In the genomic region with DNA sequence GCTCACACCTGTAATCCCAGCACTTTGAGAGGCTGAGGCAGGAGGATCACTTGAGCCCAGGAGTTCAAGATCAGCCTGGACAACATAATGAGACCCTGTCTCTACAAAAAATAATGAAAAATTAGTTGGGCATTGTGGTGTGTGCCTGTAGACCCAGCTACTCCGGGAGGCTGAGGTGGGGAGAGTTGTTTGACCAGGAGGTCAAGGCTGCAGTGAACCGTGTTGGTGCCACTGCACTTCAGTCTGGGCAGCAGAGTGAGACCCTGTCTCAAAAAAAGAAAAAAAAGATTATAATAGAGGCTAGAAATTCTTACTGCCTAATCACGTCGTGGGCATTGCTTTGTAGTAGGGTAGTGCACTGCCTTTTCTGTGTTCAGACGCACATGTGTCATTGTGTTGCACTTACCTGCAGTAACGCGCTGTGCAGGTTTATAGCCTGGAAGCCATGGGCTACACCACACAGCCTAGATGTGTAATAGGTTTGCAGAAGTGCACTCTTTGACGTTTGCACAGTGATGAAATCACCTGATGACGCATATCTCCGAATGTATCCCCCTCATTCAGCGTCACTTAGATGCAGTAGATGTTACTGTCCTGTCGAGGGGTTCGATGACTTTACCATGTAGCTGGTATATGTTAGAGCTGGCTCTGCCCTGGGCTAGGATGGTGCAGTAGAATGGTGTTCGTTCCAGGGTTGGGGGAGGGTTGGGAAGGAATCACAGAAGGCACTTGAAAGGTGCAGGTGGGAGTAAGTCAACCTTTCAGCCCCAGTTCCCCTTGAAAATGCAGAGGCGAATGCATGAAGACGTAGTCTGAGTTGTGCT, we compare ENCODE assay signal across 17 cellular contexts. TPM values are rescaled to one million over a fixed set of nuclear protein-coding genes. Genes with fewer than 3 reads are reported as not detected.
A peak's percentile ranks its signal among the peaks of the same experiment; 100 is the strongest.
DNase-seq lines count a peak whose midpoint lies in the region; TF ChIP-seq lines count a peak whose summit lies in the region.
"Had no signal": no experiment of that assay in that cellular context is flagged by ENCODE, and none has a peak within 500 bp of the region (broad histone marks: within the 10 kb centered on the region; RNA-seq: fewer than 3 reads in every experiment).

No MANE protein-coding gene starts in this region.

- H3K27me3 ChIP-seq in H9 (ENCODE audit: insufficient read depth, low read length) (no peaks in the 10 kb centered on the region), mesendoderm (ENCODE audit: insufficient read depth, low read length, poor library complexity) (no peaks in the 10 kb centered on the region)
- H3K27me3 ChIP-seq: heart right ventricle, neural progenitor cell had no signal

- no peaks in the 10 kb centered on the region for H4K20me1 ChIP-seq in H9 (ENCODE audit: control insufficient read depth, insufficient read depth, insufficient read length)

- no peak overlapping the region for H3K14ac ChIP-seq in H9 (ENCODE audit: insufficient read depth, low read length)

- H3K4me3 Mint-ChIP-seq in CD14-positive monocyte (no peak overlapping the region), H9 (no peak overlapping the region), nephron progenitor cell (no peak overlapping the region)
- H3K4me3 Mint-ChIP-seq: activated naive CD4-positive, alpha-beta T cell treated with anti-CD3 and anti-CD28 coated beads, Interleukin-2, amount 10 ng/mL, durations not matched to agents 7 days and 5 days; activated T-cell treated with anti-CD3 and anti-CD28 coated beads, Interleukin-2, amount 50 U/mL, for 72 hours; neural progenitor cell had no signal

- no peak overlapping the region for H3T11ph ChIP-seq in H9 (ENCODE audit: low read length)

- H3K4me2 ChIP-seq in H9 (ENCODE audit: insufficient read depth, insufficient read length, low read length) (no peak overlapping the region), mesendoderm (ENCODE audit: low read length) (no peak overlapping the region)
- H3K4me2 ChIP-seq: neural progenitor cell, smooth muscle cell had no signal

- H3K56ac ChIP-seq in H9 (ENCODE audit: insufficient read length, low read depth, low read length) (no peak overlapping the region), mesendoderm (ENCODE audit: low read length) (no peak overlapping the region)

- intact Hi-C loops in CD14-positive monocyte (cut with micrococcal nuclease), result no loop called here

- no peak overlapping the region for H3K18ac ChIP-seq in H9 (ENCODE audit: insufficient read length, low read depth, low read length)
- H3K18ac ChIP-seq in mesendoderm (ENCODE audit: low read length), result no peak overlapping the region

- no peak overlapping the region for H2AFZ ChIP-seq in H9 (ENCODE audit: low read length)
- H2AFZ ChIP-seq: neural progenitor cell had no signal

- H2BK120ac ChIP-seq in H9 (ENCODE audit: low read depth, low read length, poor library complexity, severe bottlenecking) (no peak overlapping the region), mesendoderm (ENCODE audit: low read depth, low read length) (no peak overlapping the region)

- H2AK5ac ChIP-seq in H9 (ENCODE audit: insufficient read length, low read length) (no peak overlapping the region), mesendoderm (ENCODE audit: low read length) (no peak overlapping the region)

- H3K79me1 ChIP-seq in H9 (ENCODE audit: insufficient read depth, low read depth, low read length, poor library complexity, severe bottlenecking) (peaks cover 14% of the 10 kb centered on the region), mesendoderm (ENCODE audit: low read length) (peaks cover 22% of the 10 kb centered on the region)

- H3K4ac ChIP-seq in H9 (ENCODE audit: low read depth, low read length) (no peak overlapping the region), mesendoderm (ENCODE audit: low read depth, low read length) (no peak overlapping the region)

- H3K4me1 Mint-ChIP-seq in CD14-positive monocyte (peaks cover 48% of the 10 kb centered on the region), H9 (peaks cover 28 to 45% of the 10 kb centered on the region in 2 experiments), nephron progenitor cell (peaks cover 46% of the 10 kb centered on the region)

- no peak overlapping the region for H4K5ac ChIP-seq in H9 (ENCODE audit: insufficient read length, low read depth, low read length)
- H4K5ac ChIP-seq in mesendoderm (ENCODE audit: low read length), result no peak overlapping the region

- H2BK15ac ChIP-seq in H9 (ENCODE audit: low read depth, low read length), result no peak overlapping the region
- H2BK15ac ChIP-seq in mesendoderm (replicated peaks; ENCODE audit: low read depth), result no peak overlapping the region

- no peak overlapping the region for H2BK5ac ChIP-seq in H9 (ENCODE audit: insufficient read length, low read length)
- no peak overlapping the region for H2BK5ac ChIP-seq in mesendoderm (ENCODE audit: low read length)

- no peak overlapping the region for H3K9ac ChIP-seq in H9 (ENCODE audit: extremely low read depth, insufficient read length, low read length)
- H3K9ac ChIP-seq in mesendoderm (ENCODE audit: low read length), result no peak overlapping the region
- H3K9ac ChIP-seq: neural progenitor cell had no signal

- peaks cover 7% of the 10 kb centered on the region; the same call in 1 of the 2 replicates for H3K4me1 ChIP-seq in H9 (ENCODE audit: insufficient read depth, low read length)
- H3K4me1 ChIP-seq in mesendoderm (ENCODE audit: control insufficient read depth, low read depth, low read length), result peaks cover 3% of the 10 kb centered on the region
- H3K4me1 ChIP-seq: neural progenitor cell had no signal

- H2BK12ac ChIP-seq in H9 (ENCODE audit: insufficient read length, low read depth, low read length), result no peak overlapping the region

- H2BK20ac ChIP-seq in H9 (ENCODE audit: low read depth, low read length, poor library complexity, severe bottlenecking), result no peak overlapping the region

- peak overlapping the region; percentile 53 to 87 (median 72) for H3K27ac Mint-ChIP-seq in CD14-positive monocyte
- peak overlapping the region; percentile 41 to 87 (median 74); a peak in 5 of 7 replicates for H3K27ac Mint-ChIP-seq in H9
- H3K27ac Mint-ChIP-seq in nephron progenitor cell, result peak overlapping the region; percentile 95
- H3K27ac Mint-ChIP-seq: activated naive CD4-positive, alpha-beta T cell treated with anti-CD3 and anti-CD28 coated beads, Interleukin-2, amount 10 ng/mL, durations not matched to agents 7 days and 5 days; activated T-cell treated with anti-CD3 and anti-CD28 coated beads, Interleukin-2, amount 50 U/mL, for 72 hours; neural progenitor cell had no signal

- no CpG with 5 or more reads among the region's 16 CpGs for WGBS in H9 (ENCODE audit: extremely low coverage, insufficient read length, low lambda C conversion rate)
- no CpG with 5 or more reads among the region's 16 CpGs for WGBS in mesendoderm (ENCODE audit: extremely low coverage, insufficient coverage, low lambda C conversion rate)

- TF ChIP-seq CTCF in CD14-positive monocyte (IDR thresholded peaks at IDR 0.05), result no peak
- TF ChIP-seq CTCF in H9 (conservative IDR thresholded peaks at IDR 0.05), result no peak
- TF ChIP-seq CTCF in nephron progenitor cell (IDR thresholded peaks at IDR 0.05), result no peak

- H3K23ac ChIP-seq in H9 (ENCODE audit: insufficient read length, low read depth, low read length) (no peak overlapping the region), mesendoderm (ENCODE audit: low read length) (no peak overlapping the region)

- DNase-seq in CD14-positive monocyte (ENCODE audit: low spot score) (no peak), H9 (no peak), caudate nucleus (lab: John Stamatoyannopoulos, UW) (peak in 9 of 61 donors; percentile 19 to 61 (median 37)), nephron progenitor cell (no peak), EL (no peak), NCI-H2227 treated with DMSO at 0.1 percent for 48 hours (lab: John Stamatoyannopoulos, UW) (no peak), mesendoderm (no peak)
- no peak for DNase-seq in activated T-cell treated with anti-CD3 and anti-CD28 coated beads, Interleukin-2, amount 50 U/mL, for 48 hours
- DNase-seq: activated naive CD4-positive, alpha-beta T cell treated with anti-CD3 and anti-CD28 coated beads, Interleukin-2, amount 10 ng/mL, durations not matched to agents 7 days and 5 days; activated T-cell treated with anti-CD3 and anti-CD28 coated beads, Interleukin-2, amount 50 U/mL, for 72 hours; heart right ventricle; NCI-H510A treated with DMSO at 0.1 percent for 48 hours; SHP77; stimulated activated CD4-positive, alpha-beta T cell treated with anti-CD3 and anti-CD28 coated beads, Interleukin-4, amount 100 ng/mL, for 1 hour; stimulated activated naive CD8-positive, alpha-beta T cell treated with anti-CD3 and anti-CD28 coated beads, Interleukin-15, Interleukin-2, amounts not matched to agents 100 U/mL and 50 U/mL, for 24 hours had no signal

- no peak overlapping the region for H3K4me3 ChIP-seq in mesendoderm (ENCODE audit: low read length)
- H3K4me3 ChIP-seq: heart right ventricle, neural progenitor cell, smooth muscle cell had no signal

- no peaks in the 10 kb centered on the region for H3K9me3 Mint-ChIP-seq in CD14-positive monocyte
- H3K9me3 Mint-ChIP-seq in H9, result no peaks in the 10 kb centered on the region; a peak in 1 of 5 replicates
- peaks cover 8% of the 10 kb centered on the region for H3K9me3 Mint-ChIP-seq in nephron progenitor cell
- H3K9me3 Mint-ChIP-seq: activated naive CD4-positive, alpha-beta T cell treated with anti-CD3 and anti-CD28 coated beads, Interleukin-2, amount 10 ng/mL, durations not matched to agents 7 days and 5 days; activated T-cell treated with anti-CD3 and anti-CD28 coated beads, Interleukin-2, amount 50 U/mL, for 72 hours had no signal

- H3K79me2 ChIP-seq in H9 (ENCODE audit: insufficient read depth, low read length) (peaks cover 60% of the 10 kb centered on the region), mesendoderm (ENCODE audit: control insufficient read depth, insufficient read depth, low read length) (peaks cover 71% of the 10 kb centered on the region)

- H3K27me3 Mint-ChIP-seq in CD14-positive monocyte (ENCODE audit: low read depth in 3 of 3) (peaks cover 0 to 2% (median 0%) of the 10 kb centered on the region in 3 donors), H9 (ENCODE audit: low read depth) (no peaks in the 10 kb centered on the region), nephron progenitor cell (ENCODE audit: low read depth, poor library complexity) (no peaks in the 10 kb centered on the region)
- H3K27me3 Mint-ChIP-seq: activated naive CD4-positive, alpha-beta T cell treated with anti-CD3 and anti-CD28 coated beads, Interleukin-2, amount 10 ng/mL, durations not matched to agents 7 days and 5 days had no signal

- no peak overlapping the region for H3K27ac ChIP-seq in H9 (ENCODE audit: insufficient read length, low read depth, low read length)
- peak overlapping the region; percentile 37 for H3K27ac ChIP-seq in caudate nucleus (ENCODE audit: low read depth, low read length)
- no peak overlapping the region for H3K27ac ChIP-seq in mesendoderm (ENCODE audit: low read depth, low read length)
- H3K27ac ChIP-seq: neural progenitor cell had no signal

- H3K23me2 ChIP-seq in H9 (ENCODE audit: insufficient read length, low read depth, low read length, poor library complexity, severe bottlenecking), result no peaks in the 10 kb centered on the region

- H3K36me3 ChIP-seq in mesendoderm (ENCODE audit: control insufficient read depth, insufficient read depth, low read length), result no peaks in the 10 kb centered on the region
- H3K36me3 ChIP-seq: heart right ventricle, neural progenitor cell had no signal

- no peak overlapping the region for H4K8ac ChIP-seq in H9 (replicated peaks; ENCODE audit: insufficient read length, low read depth, low read length)
- no peak overlapping the region for H4K8ac ChIP-seq in mesendoderm (ENCODE audit: low read depth, low read length)

- H3K36me3 Mint-ChIP-seq in CD14-positive monocyte (peaks cover 10 to 14% of the 10 kb centered on the region in 2 donors), H9 (ENCODE audit: insufficient read depth in 1 of 3, low read depth in 3 of 3) (peaks cover 0 to 4% (median 4%) of the 10 kb centered on the region in 3 experiments; a peak in 4 of 7 replicates), nephron progenitor cell (ENCODE audit: low read depth) (peaks cover 49% of the 10 kb centered on the region)

- no peak overlapping the region for H4K91ac ChIP-seq in H9 (ENCODE audit: insufficient read length, low read depth, low read length)

- H3K9me3 ChIP-seq in H9 (ENCODE audit: control insufficient read depth, low read depth, low read length), result no peaks in the 10 kb centered on the region
- H3K9me3 ChIP-seq: heart right ventricle had no signal

RNA-seq across cellular contexts. Expression of a gene that starts 13.0 kb away (rescaled TPM):
- polyA plus RNA-seq in CD14-positive monocyte, result 10 to 100 TPM; 10.1 to 15.0 TPM
- total RNA-seq in H9 (2021), result 112 and 121 TPM in 2 replicates
- polyA plus RNA-seq in mesendoderm (2013, experiment 1 of 2), result 64.8 TPM
- polyA plus RNA-seq in mesendoderm (2013, experiment 2 of 2), result 67.8 TPM

RNA-seq across cellular contexts. Expression of a gene that starts 26.3 kb away (rescaled TPM):
- 10 to 100 TPM; 83.2 to 87.6 TPM for polyA plus RNA-seq in CD14-positive monocyte
- 26.4 and 34.4 TPM in 2 replicates for total RNA-seq in H9 (2021)
- polyA plus RNA-seq in mesendoderm (2013, experiment 1 of 2), result 12.8 TPM
- polyA plus RNA-seq in mesendoderm (2013, experiment 2 of 2), result 11.7 TPM

RNA-seq across cellular contexts. Expression of a gene that starts 41.5 kb away (rescaled TPM):
- polyA plus RNA-seq in CD14-positive monocyte, result 1 to 10 TPM; 1.9 to 4.5 TPM
- total RNA-seq in H9 (2021), result 79.2 and 82.3 TPM in 2 replicates
- 30.2 TPM for polyA plus RNA-seq in mesendoderm (2013, experiment 1 of 2)
- 29.7 TPM for polyA plus RNA-seq in mesendoderm (2013, experiment 2 of 2)

RNA-seq across cellular contexts. Expression of a gene that starts 53.1 kb away (rescaled TPM):
- 10 to 100 TPM; 13.1 to 14.2 TPM for polyA plus RNA-seq in CD14-positive monocyte
- 49.2 and 51.3 TPM in 2 replicates for total RNA-seq in H9 (2021)
- polyA plus RNA-seq in mesendoderm (2013, experiment 1 of 2), result 31.5 TPM
- polyA plus RNA-seq in mesendoderm (2013, experiment 2 of 2), result 31.5 TPM
